8 cellular contexts compared by ENCODE assay signal in genomic region chr1:180533571-180533987, GRCh38. TPM values are rescaled to one million over a fixed set of nuclear protein-coding genes. Genes with fewer than 3 reads are reported as not detected.
A peak's percentile ranks its signal among the peaks of the same experiment; 100 is the strongest.
DNase-seq lines count a peak whose midpoint lies in the region; ATAC-seq lines count a peak whose summit lies in the region.

No MANE protein-coding gene starts in this region.

- H3K4me3 ChIP-seq in SJSA1 = no peak overlapping the region

- no peaks in the 10 kb centered on the region for H3K27me3 ChIP-seq in SJSA1 (replicated peaks)

- ATAC-seq in GM19351 (IDR thresholded peaks at IDR 0.05; ENCODE audit: unreplicated experiment) = peak; percentile 69
- no peak for ATAC-seq in HG03565 (IDR thresholded peaks at IDR 0.05; ENCODE audit: unreplicated experiment)

- peaks cover 11% of the 10 kb centered on the region for H3K4me1 ChIP-seq in SJSA1 (replicated peaks)

- intact Hi-C loops in posterior vena cava (cut with DNase I) = loop anchor here (5.0 to 10.0 kb wide), 3 partner anchors 91 to 329 kb away; partner anchors contain the start of gene XPR1 (in 1 of the 2)

- no peaks in the 10 kb centered on the region for H3K9me3 ChIP-seq in SJSA1 (replicated peaks)

- H3K27ac ChIP-seq in SJSA1 = no peak overlapping the region

- H3K36me3 ChIP-seq in SJSA1 = no peaks in the 10 kb centered on the region

- DNase-seq in Ammon's horn (ENCODE audit: low spot score) (peak; percentile 82), MV-4-11 (lab: John Stamatoyannopoulos, UW) (peak; percentile 47), SJSA1 (ENCODE audit: low read depth in 1 of 2, low spot score in 2 of 2) (peak; percentile 27 to 56), glomerular endothelial cell (ENCODE audit: extremely low read depth, low read depth, low spot score) (peak; percentile 31), posterior vena cava (ENCODE audit: low spot score) (peak; percentile 86)
- DNase-seq in activated naive CD4-positive, alpha-beta T cell (lab: John Stamatoyannopoulos, UW) = peak in 3 of 4 experiments; percentile 9 to 46 (median 14)

RNA-seq across cellular contexts. Expression of gene OVAAL, which starts 25.2 kb away (rescaled TPM):
- total RNA-seq in SJSA1 (2014; rRNA removed; shearing (Covaris generic)) = not detected in 2 replicates
- total RNA-seq in glomerular endothelial cell = 0.24 TPM in 1 of 2 replicates, not detected in the other
- not detected for total RNA-seq in posterior vena cava

RNA-seq across cellular contexts. Expression of gene ACBD6, which starts 31.2 kb away (rescaled TPM):
- 71.7 and 75.3 TPM in 2 replicates for total RNA-seq in SJSA1 (2014; rRNA removed; shearing (Covaris generic))
- 56.8 and 72.2 TPM in 2 replicates for total RNA-seq in glomerular endothelial cell
- total RNA-seq in posterior vena cava = 10 to 100 TPM; 26.8 to 30.2 TPM

Comparison
In these comparisons a context has a peak if more than half of its experiments do, and no peak if none do; other contexts are left out.
1. DNase-seq: peak in every context shown above with its lines; median percentile 86 in posterior vena cava; 82 in Ammon's horn; 47 in MV-4-11; 42 in SJSA1; 31 in glomerular endothelial cell; 14 in activated naive CD4-positive, alpha-beta T cell.